Comparison of ENCODE assay signal across 8 cellular contexts in genomic region chrX:53048169-53049126, GRCh38. TPM values are rescaled to one million over a fixed set of nuclear protein-coding genes. Genes with fewer than 3 reads are reported as not detected.
A peak's percentile ranks its signal among the peaks of the same experiment; 100 is the strongest.
DNase-seq lines count a peak whose midpoint lies in the region; ATAC-seq and TF ChIP-seq lines count a peak whose summit lies in the region.
"Had no signal": no experiment of that assay in that cellular context is flagged by ENCODE, and none has a peak within 500 bp of the region (broad histone marks: within the 10 kb centered on the region; RNA-seq: fewer than 3 reads in every experiment).

Gene GPR173, plus strand, starts transcription at chrX:53048789. Its CDS starts 27,833 bp downstream, at chrX:53076622.

- no peaks in the 10 kb centered on the region for H3K79me1 ChIP-seq in neuronal stem cell (ENCODE audit: low read depth, low read length)

- DNase-seq in SK-N-DZ (ENCODE audit: low spot score) (peak; percentile 87), foreskin fibroblast (peak; percentile 72 to 83), neuronal stem cell (ENCODE audit: low spot score) (peak; percentile 48)
- no peak for DNase-seq in activated CD4-positive, alpha-beta T cell treated with anti-CD3 and anti-CD28 coated beads for 4 hours
- DNase-seq in stimulated activated naive CD4-positive, alpha-beta T cell treated with Interleukin-2 at 50 U/mL for 16 hours (lab: John Stamatoyannopoulos, UW): no peak
- DNase-seq: T-cell had no signal

- H2BK15ac ChIP-seq in neuronal stem cell (ENCODE audit: low read length): no peak within 1 kb of the TSS

- H3K27ac ChIP-seq in HUES48 (ENCODE audit: low read depth, low read length): no peak within 1 kb of the TSS
- H3K27ac ChIP-seq in neuronal stem cell (replicated peaks; ENCODE audit: low read length): peak within 1 kb of the TSS; percentile 59

- no peak for ATAC-seq in GM18505 (IDR thresholded peaks at IDR 0.05; ENCODE audit: unreplicated experiment)

- H2BK12ac ChIP-seq in neuronal stem cell (ENCODE audit: low read length): no peak within 1 kb of the TSS

- H2BK5ac ChIP-seq in neuronal stem cell (ENCODE audit: low read length): peak within 1 kb of the TSS; percentile 66

- H3K27me3 ChIP-seq in HUES48 (ENCODE audit: control insufficient read depth, insufficient read depth, low read length): no peaks in the 10 kb centered on the region
- peaks cover 0 to 9% (median 0%) of the 10 kb centered on the region in 3 experiments for H3K27me3 ChIP-seq in neuronal stem cell (ENCODE audit: control insufficient read depth in 3 of 3, insufficient read depth in 3 of 3, low read depth in 1 of 3, low read length in 3 of 3)

- H4K91ac ChIP-seq in neuronal stem cell (ENCODE audit: low read depth, low read length, poor library complexity): no peak within 1 kb of the TSS

- H3K18ac ChIP-seq in neuronal stem cell (ENCODE audit: low read length): peak within 1 kb of the TSS; percentile 97

- peak within 1 kb of the TSS; percentile 92 for H3K9ac ChIP-seq in HUES48 (ENCODE audit: low read depth, low read length)
- peak within 1 kb of the TSS; percentile 83 for H3K9ac ChIP-seq in neuronal stem cell (ENCODE audit: low read depth, low read length, poor library complexity)

- peaks cover 3% of the 10 kb centered on the region; the same call in 1 of the 2 replicates for H3K4me1 ChIP-seq in HUES48 (ENCODE audit: control insufficient read depth, insufficient read depth, low read length)
- peaks cover 6 to 8% of the 10 kb centered on the region in 2 donors for H3K4me1 ChIP-seq in neuronal stem cell (ENCODE audit: control insufficient read depth in 2 of 2, insufficient read depth in 1 of 2, low read depth in 1 of 2, low read length in 2 of 2)

- H3K4me3 ChIP-seq in HUES48 (ENCODE audit: low read depth, low read length) (peak within 1 kb of the TSS; percentile 74), foreskin fibroblast (ENCODE audit: low read depth in 1 of 2, low read length in 2 of 2) (peak within 1 kb of the TSS; percentile 62 to 75), neuronal stem cell (ENCODE audit: low read length in 2 of 2) (peak within 1 kb of the TSS; percentile 64 to 95)

- peak within 1 kb of the TSS; percentile 91 for H2BK120ac ChIP-seq in neuronal stem cell (ENCODE audit: low read depth, low read length)

- no peak within 1 kb of the TSS for H4K8ac ChIP-seq in neuronal stem cell (ENCODE audit: low read depth, low read length)

- peaks cover 27% of the 10 kb centered on the region for H3K9me3 ChIP-seq in HUES48 (ENCODE audit: control insufficient read depth, insufficient read depth, low read length)
- no peaks in the 10 kb centered on the region for H3K9me3 ChIP-seq in neuronal stem cell (replicated peaks in 1 of 2; ENCODE audit: control insufficient read depth in 2 of 2, insufficient read depth in 1 of 2, low read depth in 1 of 2, low read length in 2 of 2)

- no CpG with 5 or more reads among the region's 38 CpGs for WGBS in neuronal stem cell (ENCODE audit: extremely low coverage in 2 of 2, insufficient read length in 2 of 2, insufficient replicate concordance in 1 of 2), 2 donors

- TF ChIP-seq CTCF in foreskin fibroblast (IDR thresholded peaks at IDR 0.05; ENCODE audit: low read depth, low read length): no peak

- peak within 1 kb of the TSS; percentile 60 for H3K4me2 ChIP-seq in neuronal stem cell (ENCODE audit: insufficient read depth, low read length, poor library complexity, severe bottlenecking)

- H2AFZ ChIP-seq in neuronal stem cell (ENCODE audit: low read length): peak within 1 kb of the TSS; percentile 87

- H3K36me3 ChIP-seq in HUES48 (ENCODE audit: control insufficient read depth, insufficient read depth, low read length): no peaks in the 10 kb centered on the region
- H3K36me3 ChIP-seq in neuronal stem cell (replicated peaks in 1 of 2; ENCODE audit: control insufficient read depth in 2 of 2, insufficient read depth in 2 of 2, low read length in 2 of 2): no peaks in the 10 kb centered on the region

- peak within 1 kb of the TSS; percentile 21 for H3K14ac ChIP-seq in neuronal stem cell (ENCODE audit: low read length)

- H3K23ac ChIP-seq in neuronal stem cell (ENCODE audit: low read depth, low read length, poor library complexity): no peak within 1 kb of the TSS

- no peak within 1 kb of the TSS for H2AK5ac ChIP-seq in neuronal stem cell (ENCODE audit: low read depth, low read length)

- H3K4ac ChIP-seq in neuronal stem cell (ENCODE audit: low read length): no peak within 1 kb of the TSS

- TF ChIP-seq POLR2A in GM18505 (IDR thresholded peaks at IDR 0.05; ENCODE audit: borderline replicate concordance, extremely low read depth, insufficient read depth, insufficient read length): no peak

RNA-seq across cellular contexts. Expression of gene GPR173, which starts in this region (rescaled TPM):
- polyA plus RNA-seq in SK-N-DZ (2014; cell fraction: cytosol; rRNA removed): 18.7 and 20.1 TPM in 2 replicates
- 26.0 and 54.7 TPM in 2 replicates for polyA plus RNA-seq in SK-N-DZ (2014; cell fraction: nucleus; rRNA removed)
- polyA plus RNA-seq in neuronal stem cell (2013, experiment 1 of 2): 14.0 TPM
- 14.6 TPM for polyA plus RNA-seq in neuronal stem cell (2013, experiment 2 of 2)

Comparison
In these comparisons a context has a peak if more than half of its experiments do, and no peak if none do; other contexts are left out.
1. DNase-seq: peak in SK-N-DZ (single experiment), foreskin fibroblast (2 of 2) and neuronal stem cell (single experiment); none in activated CD4-positive, alpha-beta T cell treated with anti-CD3 and anti-CD28 coated beads for 4 hours (0 of 2) and stimulated activated naive CD4-positive, alpha-beta T cell treated with Interleukin-2 at 50 U/mL for 16 hours (single experiment).
2. Peak in every context shown above with its lines, with median percentiles within 50 percentile points of each other: H3K4me3 ChIP-seq.